ENCODE assay signal across 8 cellular contexts in the genomic region with DNA sequence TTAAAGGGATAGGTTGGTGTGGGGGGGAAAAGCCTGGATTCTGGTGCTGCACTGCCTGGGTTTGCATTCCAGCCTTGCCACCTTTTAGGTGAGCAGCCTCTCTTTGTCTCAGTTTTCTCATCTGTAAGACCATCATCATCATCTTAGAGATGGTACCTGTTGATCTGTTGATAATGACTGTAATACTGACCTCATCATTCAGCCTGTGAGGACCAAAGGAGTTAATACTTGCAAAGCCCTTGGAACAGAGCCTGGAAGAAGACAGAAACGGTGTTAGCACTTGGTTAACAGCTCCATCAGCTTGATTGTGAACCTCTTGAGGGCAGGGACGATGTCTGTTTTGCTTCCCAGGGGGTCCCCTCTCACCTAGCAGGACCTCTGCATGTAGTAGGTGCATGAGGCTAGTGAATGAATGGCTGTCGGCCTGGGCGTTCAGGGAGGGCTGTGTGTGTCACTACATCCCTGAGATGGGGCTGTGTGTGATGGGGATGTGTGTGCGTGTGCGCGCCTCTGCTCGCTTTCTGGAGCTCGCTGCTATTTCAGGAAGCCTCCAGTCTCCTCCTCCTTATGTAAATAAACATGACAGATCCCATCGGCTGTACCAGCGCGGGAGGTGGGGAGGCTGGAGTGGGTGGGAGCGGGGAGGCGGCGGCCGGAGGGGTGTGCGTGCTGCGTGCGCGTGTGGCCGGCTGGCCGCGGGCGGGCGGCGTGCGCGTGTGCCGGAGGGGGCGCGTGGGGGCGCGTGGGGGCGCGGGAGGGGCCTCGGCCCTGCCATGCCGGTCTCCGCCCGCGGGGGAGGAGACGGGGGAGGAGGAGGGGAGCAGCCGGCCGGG.
DNase-seq lines count a peak whose midpoint lies in the region; ATAC-seq and TF ChIP-seq lines count a peak whose summit lies in the region.

No MANE protein-coding gene starts in this region.

- 4 to 7% methylated on average over 12 to 21 of the region's 43 CpGs for WGBS in tibial nerve, 2 donors

- DNase-seq in DMS53 treated with DMSO at 0.1 percent for 48 hours (lab: John Stamatoyannopoulos, UW; ENCODE audit: unreplicated experiment) (peak; percentile 86), NCI-H1092 (lab: John Stamatoyannopoulos, UW) (peak; percentile 37), WERI-Rb-1 (peak; percentile 85), epidermal melanocyte (ENCODE audit: insufficient read length, low spot score) (peak; percentile 81), mucosa of descending colon (peak; percentile 65 to 77 (median 77)), tibial nerve (ENCODE audit: low spot score in 2 of 2) (no peak)

- no peak for TF ChIP-seq POLR2A in tibial nerve (IDR thresholded peaks at IDR 0.05)

- H3K4me3 ChIP-seq in WERI-Rb-1 (ENCODE audit: low read depth, low read length) (peak overlapping the region; percentile 51), mucosa of descending colon (peak overlapping the region; percentile 9), tibial nerve (peak overlapping the region; percentile 16 to 56 (median 38))

- H3K4me1 ChIP-seq in mucosa of descending colon (ENCODE audit: low read depth) (peaks cover 10% of the 10 kb centered on the region), tibial nerve (peaks cover 0 to 11% (median 9%) of the 10 kb centered on the region in 4 donors)

- H3K27me3 ChIP-seq in WERI-Rb-1 (ENCODE audit: insufficient read depth, low read depth, severe bottlenecking) (no peaks in the 10 kb centered on the region), tibial nerve (peaks cover 0 to 9% of the 10 kb centered on the region in 2 donors)

- intact Hi-C loops in mucosa of descending colon (cut with DNase I, micrococcal nuclease), result no loop called here

- no peak for TF ChIP-seq CTCF in WERI-Rb-1 (IDR thresholded peaks at IDR 0.05; ENCODE audit: low read depth, low read length)
- no peak for TF ChIP-seq CTCF in mucosa of descending colon (IDR thresholded peaks at IDR 0.05)
- no peak for TF ChIP-seq CTCF in tibial nerve (IDR thresholded peaks at IDR 0.05)

- peak overlapping the region; percentile 51; the same call in 1 of the 2 replicates for H3K27ac ChIP-seq in WERI-Rb-1
- peak overlapping the region in 1 of 4 donors; percentile 31 for H3K27ac ChIP-seq in tibial nerve

- ATAC-seq in mucosa of descending colon (peak; percentile 73), GM18867 (IDR thresholded peaks at IDR 0.05; ENCODE audit: unreplicated experiment) (no peak), HG03457 (IDR thresholded peaks at IDR 0.05; ENCODE audit: unreplicated experiment) (no peak)

- H3K36me3 ChIP-seq in WERI-Rb-1 (peaks cover 5% of the 10 kb centered on the region), mucosa of descending colon (ENCODE audit: low read depth) (no peaks in the 10 kb centered on the region), tibial nerve (no peaks in the 10 kb centered on the region)

- H3K9me3 ChIP-seq in WERI-Rb-1 (ENCODE audit: severe bottlenecking) (no peaks in the 10 kb centered on the region), mucosa of descending colon (no peaks in the 10 kb centered on the region), tibial nerve (no peaks in the 10 kb centered on the region)

- no peak for TF ChIP-seq EP300 in tibial nerve (IDR thresholded peaks at IDR 0.05)

Comparison
In these comparisons a context has a peak if more than half of its experiments do, and no peak if none do; other contexts are left out.
1. DNase-seq: peak in DMS53 treated with DMSO at 0.1 percent for 48 hours (single experiment), NCI-H1092 (single experiment), WERI-Rb-1 (single experiment), epidermal melanocyte (single experiment) and mucosa of descending colon (3 of 3); none in tibial nerve (0 of 2).
2. Peak in every context shown above with its lines, with median percentiles within 50 percentile points of each other: H3K4me3 ChIP-seq.